ENCODE assay signal across 7 cellular contexts in the genomic region with DNA sequence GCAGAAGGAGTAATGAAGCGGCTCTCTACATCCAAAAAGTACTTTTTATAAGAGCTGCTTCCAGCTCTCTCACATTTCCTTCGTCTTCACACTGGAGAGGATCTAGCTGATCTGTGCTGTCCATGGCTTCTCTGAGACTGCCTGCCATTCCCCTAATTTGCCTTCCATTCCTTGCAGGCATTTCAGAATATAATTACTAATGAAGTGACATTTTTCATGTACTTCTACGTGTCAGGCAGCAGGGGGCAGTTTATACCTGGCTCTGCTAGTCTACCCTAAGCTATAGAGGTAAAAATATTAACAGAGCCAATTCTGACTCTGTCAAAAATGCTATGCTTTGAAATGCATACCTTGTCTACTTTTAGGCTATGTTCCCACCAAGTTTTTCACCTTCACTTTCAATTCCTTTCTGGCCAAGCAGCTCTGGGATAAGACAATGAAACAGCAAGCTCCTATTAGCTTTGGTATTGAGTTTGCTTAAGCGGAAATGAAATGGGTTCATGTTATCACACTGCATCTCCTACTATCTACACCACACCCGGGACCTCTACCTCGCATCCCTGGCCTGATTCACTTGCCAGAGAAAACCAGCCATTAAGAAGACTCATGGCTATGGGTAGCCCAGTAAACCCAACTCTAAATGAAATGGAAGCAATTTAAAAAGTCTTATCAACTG.
DNase-seq lines count a peak whose midpoint lies in the region; ATAC-seq and TF ChIP-seq lines count a peak whose summit lies in the region.

No MANE protein-coding gene starts in this region.

- H3K27ac ChIP-seq in Peyer's patch, result no peak overlapping the region

- TF ChIP-seq CTCF in Peyer's patch (IDR thresholded peaks at IDR 0.05) (peak in 5 of 6 experiments; percentile 38 to 90 (median 82)), epithelial cell of esophagus (IDR thresholded peaks at IDR 0.05; ENCODE audit: insufficient read depth, low read depth, low read length, missing control alignments) (peak; percentile 73), nephron (IDR thresholded peaks at IDR 0.05; ENCODE audit: unreplicated experiment in 3 of 3) (peak; percentile 55 to 75 (median 67))

- peaks cover 27% of the 10 kb centered on the region for H3K36me3 Mint-ChIP-seq in nephron (ENCODE audit: low read depth)
- H3K36me3 Mint-ChIP-seq in effector memory CD8-positive, alpha-beta T cell (ENCODE audit: insufficient read depth), result no peaks in the 10 kb centered on the region

- no peak overlapping the region for H3K4me3 Mint-ChIP-seq in nephron
- no peak overlapping the region for H3K4me3 Mint-ChIP-seq in effector memory CD8-positive, alpha-beta T cell

- H3K4me3 ChIP-seq in Peyer's patch (no peak overlapping the region), epithelial cell of esophagus (ENCODE audit: low read length) (no peak overlapping the region)

- H3K4me1 Mint-ChIP-seq in nephron, result peaks cover 12% of the 10 kb centered on the region
- no peaks in the 10 kb centered on the region for H3K4me1 Mint-ChIP-seq in effector memory CD8-positive, alpha-beta T cell (ENCODE audit: low read depth in 2 of 2)

- peak; percentile 23 for DNase-seq in ELF-1 (ENCODE audit: low read depth, low spot score)
- DNase-seq in HS-5 (ENCODE audit: low read depth), result peak; percentile 6
- DNase-seq in Peyer's patch, result no peak
- peak; percentile 62 for DNase-seq in epithelial cell of esophagus (ENCODE audit: low read depth)
- no peak for DNase-seq in effector memory CD8-positive, alpha-beta T cell

- peaks cover 0 to 12% (median 0%) of the 10 kb centered on the region in 4 donors for H3K4me1 ChIP-seq in Peyer's patch

- H3K27ac Mint-ChIP-seq in nephron, result peak overlapping the region; percentile 1 to 23 (median 8)
- H3K27ac Mint-ChIP-seq in effector memory CD8-positive, alpha-beta T cell, result no peak overlapping the region

- H3K27me3 ChIP-seq in Peyer's patch, result no peaks in the 10 kb centered on the region

- H3K27me3 Mint-ChIP-seq in nephron (ENCODE audit: low read depth), result peaks cover 3% of the 10 kb centered on the region
- peaks cover 8 to 26% of the 10 kb centered on the region in 2 donors for H3K27me3 Mint-ChIP-seq in effector memory CD8-positive, alpha-beta T cell

- peak; percentile 74 for ATAC-seq in GM19438 (IDR thresholded peaks at IDR 0.05; ENCODE audit: low read depth, unreplicated experiment)
- no peak for ATAC-seq in effector memory CD8-positive, alpha-beta T cell (replicated peaks)

- H3K36me3 ChIP-seq in Peyer's patch, result peaks cover 0 to 30% (median 0%) of the 10 kb centered on the region in 3 donors

- no peaks in the 10 kb centered on the region for H3K9me3 Mint-ChIP-seq in nephron
- no peaks in the 10 kb centered on the region for H3K9me3 Mint-ChIP-seq in effector memory CD8-positive, alpha-beta T cell

- H3K9me3 ChIP-seq in Peyer's patch, result no peaks in the 10 kb centered on the region

- TF ChIP-seq POLR2A in Peyer's patch (IDR thresholded peaks at IDR 0.05), result no peak

Comparison
In these comparisons a context has a peak if more than half of its experiments do, and no peak if none do; other contexts are left out.
1. DNase-seq: peak in ELF-1 (single experiment), HS-5 (single experiment) and epithelial cell of esophagus (single experiment); none in Peyer's patch (0 of 3) and effector memory CD8-positive, alpha-beta T cell (0 of 3).
2. H3K27ac Mint-ChIP-seq: peak in nephron (3 of 3); none in effector memory CD8-positive, alpha-beta T cell (0 of 2).
3. Peak in every context shown above with its lines, with median percentiles within 50 percentile points of each other: CTCF ChIP-seq.